ENCODE assay signal across 8 cellular contexts in the genomic region with DNA sequence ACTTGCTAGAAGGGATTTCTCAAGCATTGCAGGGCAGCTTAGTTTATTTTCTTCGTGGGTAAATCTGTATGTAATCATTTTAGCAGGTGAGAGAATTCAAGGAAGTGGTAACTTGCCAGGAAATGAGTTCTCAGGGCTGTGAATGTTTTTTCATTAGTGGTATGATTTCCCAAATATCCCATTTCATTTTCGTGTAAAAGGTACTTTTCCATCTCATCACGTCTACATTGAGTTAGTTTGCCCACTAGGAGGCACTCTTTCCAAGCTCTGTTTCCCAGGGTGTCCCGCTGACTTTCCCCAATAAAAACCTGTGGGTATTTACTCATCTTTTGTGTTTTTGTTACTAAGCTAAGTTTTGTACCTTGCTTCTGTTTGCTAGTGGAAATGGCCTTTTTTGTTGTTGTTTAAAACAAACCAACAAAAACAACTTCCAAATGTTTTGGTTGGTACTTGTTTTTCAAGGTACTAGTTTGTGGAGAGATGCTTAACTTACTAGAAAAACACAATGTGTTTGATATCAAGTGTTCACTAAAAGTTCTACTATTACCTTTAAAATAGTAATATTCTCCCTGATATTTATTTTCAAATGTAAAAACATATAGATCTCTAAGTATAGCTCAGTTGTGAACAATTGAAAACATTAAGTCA.
DNase-seq lines count a peak whose midpoint lies in the region; ATAC-seq, FAIRE-seq and TF ChIP-seq lines count a peak whose summit lies in the region.

No MANE protein-coding gene starts in this region.

- H3K27me3 ChIP-seq in MG63 = no peaks in the 10 kb centered on the region
- no peaks in the 10 kb centered on the region for H3K27me3 ChIP-seq in neutrophil

- TF ChIP-seq CTCF in D721Med (IDR thresholded peaks at IDR 0.05; ENCODE audit: insufficient read depth, missing control alignments) (peak; percentile 78), fibroblast of villous mesenchyme (IDR thresholded peaks at IDR 0.05; ENCODE audit: insufficient read depth, low read depth, low read length) (peak; percentile 85), neutrophil (IDR thresholded peaks at IDR 0.05) (peak; percentile 57)

- no peak for DNase-seq in D721Med (ENCODE audit: insufficient read length, low spot score)
- peak; percentile 47 for DNase-seq in MG63
- peak; percentile 36 for DNase-seq in activated CD4-positive, alpha-beta T cell treated with anti-CD3 and anti-CD28 coated beads for 48 hours
- peak; percentile 71 for DNase-seq in fibroblast of villous mesenchyme (ENCODE audit: low read depth)
- no peak for DNase-seq in middle frontal gyrus (ENCODE audit: extremely low spot score, low spot score)
- DNase-seq in NCI-H2171 (lab: John Stamatoyannopoulos, UW) = no peak

- no peak overlapping the region for H3K27ac ChIP-seq in neutrophil

- H3K36me3 ChIP-seq in MG63 (no peaks in the 10 kb centered on the region), neutrophil (no peaks in the 10 kb centered on the region)

- no peaks in the 10 kb centered on the region for H3K9me3 ChIP-seq in MG63
- no peaks in the 10 kb centered on the region for H3K9me3 ChIP-seq in neutrophil

- peak; percentile 84 for FAIRE-seq in D721Med (lab: Jason Lieb, UNC)

- no peaks in the 10 kb centered on the region for H3K4me1 ChIP-seq in neutrophil (ENCODE audit: control insufficient read depth in 1 of 2, insufficient read depth in 1 of 2, low read depth in 1 of 2, low read length in 1 of 2)

- peak; percentile 64 for ATAC-seq in GM19328 (IDR thresholded peaks at IDR 0.05; ENCODE audit: unreplicated experiment)

- H3K4me3 ChIP-seq in MG63 = no peak overlapping the region
- H3K4me3 ChIP-seq in fibroblast of villous mesenchyme (ENCODE audit: low read depth, low read length) = no peak overlapping the region
- no peak overlapping the region for H3K4me3 ChIP-seq in neutrophil (ENCODE audit: low read depth in 1 of 2, low read length in 1 of 2)

Comparison
In these comparisons a context has a peak if more than half of its experiments do, and no peak if none do; other contexts are left out.
1. DNase-seq: peak in MG63 (single experiment), activated CD4-positive, alpha-beta T cell treated with anti-CD3 and anti-CD28 coated beads for 48 hours (single experiment) and fibroblast of villous mesenchyme (single experiment); none in D721Med (single experiment), middle frontal gyrus (single experiment) and NCI-H2171 (single experiment).
2. Peak in every context shown above with its lines, with median percentiles within 50 percentile points of each other: CTCF ChIP-seq.